31 cellular contexts compared by ENCODE assay signal in the genomic region with DNA sequence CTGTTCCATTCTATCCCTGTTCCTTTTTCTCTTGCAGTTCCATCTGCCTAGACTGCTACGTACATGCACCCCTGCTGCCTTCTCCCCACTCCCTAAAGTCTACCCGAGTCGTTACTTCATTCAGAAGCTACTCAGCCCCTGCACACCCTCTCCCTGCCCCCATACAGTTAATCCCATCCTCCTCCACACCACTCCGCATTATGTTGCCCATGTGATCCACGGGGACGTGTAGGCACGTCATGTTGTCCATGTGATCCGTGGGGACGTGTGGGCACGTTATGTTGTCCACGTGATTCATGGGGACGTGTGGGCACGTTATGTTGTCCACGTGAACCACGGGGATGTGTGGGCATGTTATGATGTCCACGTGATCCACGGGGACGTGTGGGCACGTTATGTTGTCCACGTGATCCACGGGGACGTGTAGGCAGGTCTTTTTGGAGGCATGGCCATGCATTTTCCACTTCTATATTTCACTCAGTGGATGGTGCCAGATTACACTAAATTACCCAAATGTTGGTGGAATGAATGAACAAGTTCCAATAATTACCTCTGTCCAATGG.
"Had no signal": no experiment of that assay in that cellular context is flagged by ENCODE, and none has a peak within 500 bp of the region (broad histone marks: within the 10 kb centered on the region; RNA-seq: fewer than 3 reads in every experiment).

No MANE protein-coding gene starts in this region.

- H3K27ac Mint-ChIP-seq: activated CD4-positive, alpha-beta memory T cell treated with anti-CD3 and anti-CD28 coated beads, Interleukin-2, amount 10 ng/mL, durations not matched to agents 7 days and 5 days; activated CD4-positive, alpha-beta T cell treated with anti-CD3 and anti-CD28 coated beads, Interleukin-2, amount 10 ng/mL, durations not matched to agents 7 days and 5 days; activated naive CD4-positive, alpha-beta T cell treated with anti-CD3 and anti-CD28 coated beads, Interleukin-2, amount 10 ng/mL, durations not matched to agents 7 days and 5 days; activated naive CD4-positive, alpha-beta T cell treated with anti-CD3 and anti-CD28 coated beads, Interleukin-2, amount 50 U/mL, for 72 hours; activated naive CD8-positive, alpha-beta T cell treated with anti-CD3 and anti-CD28 coated beads, Interleukin-2, amount 10 ng/mL, durations not matched to agents 7 days and 5 days; activated T-cell treated with anti-CD3 and anti-CD28 coated beads, Interleukin-2, amount 50 U/mL, for 24 hours; activated T-cell treated with anti-CD3 and anti-CD28 coated beads, Interleukin-2, amount 50 U/mL, for 72 hours; brain; WTC11 had no signal

- ATAC-seq: activated naive CD4-positive, alpha-beta T cell treated with anti-CD3 and anti-CD28 coated beads, Interleukin-2, amount 50 U/mL, for 72 hours; activated T-cell treated with anti-CD3 and anti-CD28 coated beads, Interleukin-2, amount 50 U/mL, for 72 hours; WTC11 had no signal

- H3K4me3 ChIP-seq: ascending aorta, breast epithelium, cardiac muscle cell, colonic mucosa had no signal

- H3K36me3 ChIP-seq: ascending aorta, breast epithelium, cardiac muscle cell, colonic mucosa had no signal

- H3K36me3 Mint-ChIP-seq: activated naive CD4-positive, alpha-beta T cell treated with anti-CD3 and anti-CD28 coated beads, Interleukin-2, amount 10 ng/mL, durations not matched to agents 7 days and 5 days; activated naive CD8-positive, alpha-beta T cell treated with anti-CD3 and anti-CD28 coated beads, Interleukin-2, amount 10 ng/mL, durations not matched to agents 7 days and 5 days; brain had no signal

- DNase-seq: activated CD4-positive, alpha-beta memory T cell treated with anti-CD3 and anti-CD28 coated beads, Interleukin-2, amount 10 ng/mL, durations not matched to agents 7 days and 5 days; activated CD4-positive, alpha-beta T cell treated with anti-CD3 and anti-CD28 coated beads for 1 hour; activated CD4-positive, alpha-beta T cell treated with anti-CD3 and anti-CD28 coated beads for 4 hours; activated CD4-positive, alpha-beta T cell treated with anti-CD3 and anti-CD28 coated beads, Interleukin-2, amount 10 ng/mL, durations not matched to agents 7 days and 5 days; activated CD4-positive, alpha-beta T cell treated with anti-CD3 and anti-CD28 coated beads, Interleukin-2, amount 50 U/mL, for 4 hours; activated CD8-positive, alpha-beta memory T cell treated with anti-CD3 and anti-CD28 coated beads, Interleukin-2, amount 50 U/mL, for 48 hours; activated gamma-delta T cell; activated naive CD4-positive, alpha-beta T cell; activated naive CD4-positive, alpha-beta T cell treated with anti-CD3 and anti-CD28 coated beads, Interleukin-2, amount 10 ng/mL, durations not matched to agents 7 days and 5 days; activated naive CD8-positive, alpha-beta T cell treated with anti-CD3 and anti-CD28 coated beads, Interleukin-2, amount 10 ng/mL, durations not matched to agents 7 days and 5 days; activated T-cell treated with anti-CD3 and anti-CD28 coated beads for 4 hours; activated T-cell treated with anti-CD3 and anti-CD28 coated beads, Interleukin-2, amount 50 U/mL, for 24 hours; activated T-cell treated with anti-CD3 and anti-CD28 coated beads, Interleukin-2, amount 50 U/mL, for 72 hours; central memory CD4-positive, alpha-beta T cell; cerebellar nuclear complex; colonic mucosa; effector CD8-positive, alpha-beta T cell; foreskin fibroblast; head of caudate nucleus; T-helper 2 cell had no signal

- H3K9me3 ChIP-seq: ascending aorta, breast epithelium, colonic mucosa had no signal

- H3K27ac ChIP-seq: ascending aorta, breast epithelium, cardiac muscle cell, colonic mucosa, epithelial cell of prostate, VCaP had no signal

- H3K4me1 Mint-ChIP-seq: activated CD4-positive, alpha-beta memory T cell treated with anti-CD3 and anti-CD28 coated beads, Interleukin-2, amount 10 ng/mL, durations not matched to agents 7 days and 5 days; activated CD4-positive, alpha-beta T cell treated with anti-CD3 and anti-CD28 coated beads, Interleukin-2, amount 10 ng/mL, durations not matched to agents 7 days and 5 days; activated naive CD4-positive, alpha-beta T cell treated with anti-CD3 and anti-CD28 coated beads, Interleukin-2, amount 10 ng/mL, durations not matched to agents 7 days and 5 days; activated naive CD8-positive, alpha-beta T cell treated with anti-CD3 and anti-CD28 coated beads, Interleukin-2, amount 10 ng/mL, durations not matched to agents 7 days and 5 days; brain; WTC11 had no signal

- H3K4me3 Mint-ChIP-seq: activated CD4-positive, alpha-beta memory T cell treated with anti-CD3 and anti-CD28 coated beads, Interleukin-2, amount 10 ng/mL, durations not matched to agents 7 days and 5 days; activated CD4-positive, alpha-beta T cell treated with anti-CD3 and anti-CD28 coated beads, Interleukin-2, amount 10 ng/mL, durations not matched to agents 7 days and 5 days; activated naive CD4-positive, alpha-beta T cell treated with anti-CD3 and anti-CD28 coated beads, Interleukin-2, amount 10 ng/mL, durations not matched to agents 7 days and 5 days; activated naive CD8-positive, alpha-beta T cell treated with anti-CD3 and anti-CD28 coated beads, Interleukin-2, amount 10 ng/mL, durations not matched to agents 7 days and 5 days; activated T-cell treated with anti-CD3 and anti-CD28 coated beads, Interleukin-2, amount 50 U/mL, for 24 hours; activated T-cell treated with anti-CD3 and anti-CD28 coated beads, Interleukin-2, amount 50 U/mL, for 72 hours; brain; WTC11 had no signal

- H3K4me1 ChIP-seq: ascending aorta, breast epithelium, colonic mucosa had no signal

- H3K27me3 ChIP-seq: ascending aorta, breast epithelium, cardiac muscle cell, colonic mucosa had no signal

- H3K27me3 Mint-ChIP-seq: activated CD4-positive, alpha-beta memory T cell treated with anti-CD3 and anti-CD28 coated beads, Interleukin-2, amount 10 ng/mL, durations not matched to agents 7 days and 5 days; activated CD4-positive, alpha-beta T cell treated with anti-CD3 and anti-CD28 coated beads, Interleukin-2, amount 10 ng/mL, durations not matched to agents 7 days and 5 days; activated naive CD4-positive, alpha-beta T cell treated with anti-CD3 and anti-CD28 coated beads, Interleukin-2, amount 10 ng/mL, durations not matched to agents 7 days and 5 days; activated naive CD8-positive, alpha-beta T cell treated with anti-CD3 and anti-CD28 coated beads, Interleukin-2, amount 10 ng/mL, durations not matched to agents 7 days and 5 days; activated T-cell treated with anti-CD3 and anti-CD28 coated beads, Interleukin-2, amount 50 U/mL, for 24 hours had no signal

- FAIRE-seq: endometrium, endothelial cell of umbilical vein, frontal cortex had no signal
